In genomic region chr16:28826141-28826540, GRCh38 we compare ENCODE assay signal across 1 cellular context.
TF ChIP-seq lines count a peak whose summit lies in the region.

No MANE protein-coding gene starts in this region.

TF ChIP-seq in HepG2, 621 proteins besides CTCF, POLR2A, EP300 and RAD21:
- TF ChIP-seq, protein P1, sequence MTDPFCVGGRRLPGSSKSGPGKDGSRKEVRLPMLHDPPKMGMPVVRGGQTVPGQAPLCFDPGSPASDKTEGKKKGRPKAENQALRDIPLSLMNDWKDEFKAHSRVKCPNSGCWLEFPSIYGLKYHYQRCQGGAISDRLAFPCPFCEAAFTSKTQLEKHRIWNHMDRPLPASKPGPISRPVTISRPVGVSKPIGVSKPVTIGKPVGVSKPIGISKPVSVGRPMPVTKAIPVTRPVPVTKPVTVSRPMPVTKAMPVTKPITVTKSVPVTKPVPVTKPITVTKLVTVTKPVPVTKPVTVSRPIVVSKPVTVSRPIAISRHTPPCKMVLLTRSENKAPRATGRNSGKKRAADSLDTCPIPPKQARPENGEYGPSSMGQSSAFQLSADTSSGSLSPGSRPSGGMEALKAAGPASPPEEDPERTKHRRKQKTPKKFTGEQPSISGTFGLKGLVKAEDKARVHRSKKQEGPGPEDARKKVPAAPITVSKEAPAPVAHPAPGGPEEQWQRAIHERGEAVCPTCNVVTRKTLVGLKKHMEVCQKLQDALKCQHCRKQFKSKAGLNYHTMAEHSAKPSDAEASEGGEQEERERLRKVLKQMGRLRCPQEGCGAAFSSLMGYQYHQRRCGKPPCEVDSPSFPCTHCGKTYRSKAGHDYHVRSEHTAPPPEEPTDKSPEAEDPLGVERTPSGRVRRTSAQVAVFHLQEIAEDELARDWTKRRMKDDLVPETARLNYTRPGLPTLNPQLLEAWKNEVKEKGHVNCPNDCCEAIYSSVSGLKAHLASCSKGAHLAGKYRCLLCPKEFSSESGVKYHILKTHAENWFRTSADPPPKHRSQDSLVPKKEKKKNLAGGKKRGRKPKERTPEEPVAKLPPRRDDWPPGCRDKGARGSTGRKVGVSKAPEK (CRISPR knock-in tag; IDR thresholded peaks at IDR 0.05; ENCODE audit: borderline replicate concordance), result no peak
- TF ChIP-seq ZFY (CRISPR knock-in tag; IDR thresholded peaks at IDR 0.05) (0 out of 2 replicates have a peak, but pooled peaks have one; percentile 29), RARA (CRISPR knock-in tag; IDR thresholded peaks at IDR 0.05) (no peak), ZNF234 (CRISPR knock-in tag; conservative IDR thresholded peaks at IDR 0.05) (no peak), ZFX (CRISPR knock-in tag; IDR thresholded peaks at IDR 0.05; ENCODE audit: low read depth) (no peak), HDAC6 (IDR thresholded peaks at IDR 0.05; ENCODE audit: low read depth, low read length) (no peak), STAG1 (CRISPR knock-in tag; IDR thresholded peaks at IDR 0.05) (peak; percentile 16; the same call in 1 of the 2 replicates), KLF6 (CRISPR knock-in tag; IDR thresholded peaks at IDR 0.05) (0 out of 2 replicates have a peak, but pooled peaks have one; percentile 19), MAFF (IDR thresholded peaks at IDR 0.05; ENCODE audit: low read depth, low read length) (no peak), ZNF33B (CRISPR knock-in tag; IDR thresholded peaks at IDR 0.05) (0 out of 2 replicates have a peak, but pooled peaks have one; percentile 43), ZNF44 (CRISPR knock-in tag; IDR thresholded peaks at IDR 0.05) (no peak), ZFP36L2 (CRISPR knock-in tag; IDR thresholded peaks at IDR 0.05) (no peak), FUBP1 (CRISPR knock-in tag; IDR thresholded peaks at IDR 0.05; ENCODE audit: borderline replicate concordance) (0 out of 2 replicates have a peak, but pooled peaks have one; percentile 50), KMT2A (CRISPR knock-in tag; IDR thresholded peaks at IDR 0.05) (no peak), SNAPC2 (CRISPR knock-in tag; IDR thresholded peaks at IDR 0.05) (no peak), ZNF569 (CRISPR knock-in tag; IDR thresholded peaks at IDR 0.05; ENCODE audit: borderline replicate concordance) (no peak), GATAD2A (CRISPR knock-in tag; IDR thresholded peaks at IDR 0.05) (no peak), TFDP1 (CRISPR knock-in tag; IDR thresholded peaks at IDR 0.05; ENCODE audit: borderline replicate concordance) (no peak), ZNF296 (CRISPR knock-in tag; conservative IDR thresholded peaks at IDR 0.05) (no peak), PAF1 (CRISPR knock-in tag; IDR thresholded peaks at IDR 0.05) (0 out of 2 replicates have a peak, but pooled peaks have one; percentile 65), RXRA (CRISPR knock-in tag; IDR thresholded peaks at IDR 0.05) (no peak), ETV6 (CRISPR knock-in tag; conservative IDR thresholded peaks at IDR 0.05) (no peak), ZNF670 (CRISPR knock-in tag; IDR thresholded peaks at IDR 0.05; ENCODE audit: borderline replicate concordance) (no peak), PHF21A (CRISPR knock-in tag; IDR thresholded peaks at IDR 0.05) (no peak), ATF7 (IDR thresholded peaks at IDR 0.05) (0 out of 2 replicates have a peak, but pooled peaks have one; percentile 12), ATF7 (CRISPR knock-in tag; IDR thresholded peaks at IDR 0.05) (no peak), FOXC1 (CRISPR knock-in tag; IDR thresholded peaks at IDR 0.05; ENCODE audit: borderline replicate concordance) (no peak), RBFOX2 (IDR thresholded peaks at IDR 0.05; ENCODE audit: low read depth, low read length) (0 out of 2 replicates have a peak, but pooled peaks have one; percentile 8), HOXA3 (CRISPR knock-in tag; IDR thresholded peaks at IDR 0.05) (0 out of 2 replicates have a peak, but pooled peaks have one; percentile 24), ZNF550 (CRISPR knock-in tag; IDR thresholded peaks at IDR 0.05; ENCODE audit: borderline replicate concordance) (no peak), HDAC1 (CRISPR knock-in tag; IDR thresholded peaks at IDR 0.05) (no peak), NR3C1 (CRISPR knock-in tag; IDR thresholded peaks at IDR 0.05) (no peak), ZNF484 (CRISPR knock-in tag; IDR thresholded peaks at IDR 0.05; ENCODE audit: borderline replicate concordance, low read depth) (no peak), ZNF883 (CRISPR knock-in tag; IDR thresholded peaks at IDR 0.05; ENCODE audit: not compliant biosample characterization) (no peak)
- TF ChIP-seq, protein P2, sequence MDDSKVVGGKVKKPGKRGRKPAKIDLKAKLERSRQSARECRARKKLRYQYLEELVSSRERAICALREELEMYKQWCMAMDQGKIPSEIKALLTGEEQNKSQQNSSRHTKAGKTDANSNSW (CRISPR knock-in tag; IDR thresholded peaks at IDR 0.05; ENCODE audit: borderline replicate concordance), result no peak
- TF ChIP-seq, protein P3, sequence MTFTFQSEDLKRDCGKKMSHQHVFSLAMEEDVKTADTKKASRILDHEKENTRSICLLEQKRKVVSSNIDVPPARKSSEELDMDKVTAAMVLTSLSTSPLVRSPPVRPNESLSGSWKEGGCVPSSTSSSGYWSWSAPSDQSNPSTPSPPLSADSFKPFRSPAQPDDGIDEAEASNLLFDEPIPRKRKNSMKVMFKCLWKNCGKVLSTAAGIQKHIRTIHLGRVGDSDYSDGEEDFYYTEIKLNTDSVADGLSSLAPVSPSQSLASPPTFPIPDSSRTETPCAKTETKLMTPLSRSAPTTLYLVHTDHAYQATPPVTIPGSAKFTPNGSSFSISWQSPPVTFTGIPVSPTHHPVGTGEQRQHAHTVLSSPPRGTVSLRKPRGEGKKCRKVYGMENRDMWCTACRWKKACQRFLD (CRISPR knock-in tag; IDR thresholded peaks at IDR 0.05; ENCODE audit: borderline replicate concordance), result no peak
